Comparison of ENCODE assay signal across 1 cellular context in the genomic region with DNA sequence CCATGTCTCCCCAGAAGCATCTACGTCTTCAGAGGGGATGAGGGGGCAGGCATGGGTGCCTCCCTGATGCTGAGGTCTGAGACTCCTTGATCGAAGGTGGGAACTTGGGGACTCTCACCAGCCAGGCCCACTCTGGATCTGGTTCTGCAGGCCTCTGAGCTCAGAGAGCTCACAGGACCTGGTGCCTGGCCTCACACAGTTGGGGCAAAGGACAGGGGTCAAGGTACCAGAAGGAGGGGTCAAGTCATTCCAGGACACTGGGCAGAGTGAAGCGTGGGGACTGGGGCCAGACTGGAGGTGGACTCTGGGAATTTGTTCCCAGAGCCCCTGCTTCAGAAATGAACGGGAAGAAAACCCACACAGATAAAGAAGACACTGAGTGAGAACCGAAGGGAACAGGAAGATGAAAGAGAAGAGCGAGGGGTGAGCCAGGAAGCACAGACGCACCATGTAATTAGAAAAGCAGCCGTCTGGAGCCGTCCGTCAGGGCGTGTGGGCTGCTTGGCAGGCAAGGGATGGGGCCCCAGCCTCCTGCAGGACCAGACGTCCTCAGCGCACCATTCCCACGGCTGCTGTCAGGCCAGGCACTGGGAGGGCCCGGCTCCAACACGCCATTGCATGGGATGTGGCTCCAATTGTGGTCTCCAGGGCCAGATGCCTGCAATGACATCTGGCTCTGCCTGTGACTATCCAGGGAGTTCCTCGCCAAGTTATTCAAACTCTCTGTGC.
TF ChIP-seq lines count a peak whose summit lies in the region.

No MANE protein-coding gene starts in this region.

TF ChIP-seq in SK-N-SH, 30 proteins besides CTCF, POLR2A, EP300 and RAD21 (continued from another document):
- TF ChIP-seq, protein P1, sequence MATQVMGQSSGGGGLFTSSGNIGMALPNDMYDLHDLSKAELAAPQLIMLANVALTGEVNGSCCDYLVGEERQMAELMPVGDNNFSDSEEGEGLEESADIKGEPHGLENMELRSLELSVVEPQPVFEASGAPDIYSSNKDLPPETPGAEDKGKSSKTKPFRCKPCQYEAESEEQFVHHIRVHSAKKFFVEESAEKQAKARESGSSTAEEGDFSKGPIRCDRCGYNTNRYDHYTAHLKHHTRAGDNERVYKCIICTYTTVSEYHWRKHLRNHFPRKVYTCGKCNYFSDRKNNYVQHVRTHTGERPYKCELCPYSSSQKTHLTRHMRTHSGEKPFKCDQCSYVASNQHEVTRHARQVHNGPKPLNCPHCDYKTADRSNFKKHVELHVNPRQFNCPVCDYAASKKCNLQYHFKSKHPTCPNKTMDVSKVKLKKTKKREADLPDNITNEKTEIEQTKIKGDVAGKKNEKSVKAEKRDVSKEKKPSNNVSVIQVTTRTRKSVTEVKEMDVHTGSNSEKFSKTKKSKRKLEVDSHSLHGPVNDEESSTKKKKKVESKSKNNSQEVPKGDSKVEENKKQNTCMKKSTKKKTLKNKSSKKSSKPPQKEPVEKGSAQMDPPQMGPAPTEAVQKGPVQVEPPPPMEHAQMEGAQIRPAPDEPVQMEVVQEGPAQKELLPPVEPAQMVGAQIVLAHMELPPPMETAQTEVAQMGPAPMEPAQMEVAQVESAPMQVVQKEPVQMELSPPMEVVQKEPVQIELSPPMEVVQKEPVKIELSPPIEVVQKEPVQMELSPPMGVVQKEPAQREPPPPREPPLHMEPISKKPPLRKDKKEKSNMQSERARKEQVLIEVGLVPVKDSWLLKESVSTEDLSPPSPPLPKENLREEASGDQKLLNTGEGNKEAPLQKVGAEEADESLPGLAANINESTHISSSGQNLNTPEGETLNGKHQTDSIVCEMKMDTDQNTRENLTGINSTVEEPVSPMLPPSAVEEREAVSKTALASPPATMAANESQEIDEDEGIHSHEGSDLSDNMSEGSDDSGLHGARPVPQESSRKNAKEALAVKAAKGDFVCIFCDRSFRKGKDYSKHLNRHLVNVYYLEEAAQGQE (IDR thresholded peaks at IDR 0.05; ENCODE audit: low read depth, low read length): no peak
- TF ChIP-seq YY1 (IDR thresholded peaks at IDR 0.05; ENCODE audit: low read depth) (no peak), ELF1 (IDR thresholded peaks at IDR 0.05) (no peak), RCOR1 (IDR thresholded peaks at IDR 0.05; ENCODE audit: low read length) (no peak)
